In genomic region chrX:41922125-41922521, GRCh38 we compare ENCODE assay signal across 8 cellular contexts. TPM values are rescaled to one million over a fixed set of nuclear protein-coding genes. Genes with fewer than 3 reads are reported as not detected.
DNase-seq lines count a peak whose midpoint lies in the region; ATAC-seq lines count a peak whose summit lies in the region.

No MANE protein-coding gene starts in this region.

- H3K27me3 ChIP-seq in iPS-18a (ENCODE audit: control insufficient read depth, insufficient read depth, low read length), result no peaks in the 10 kb centered on the region

- H3K9me3 Mint-ChIP-seq in activated naive CD4-positive, alpha-beta T cell treated with anti-CD3 and anti-CD28 coated beads, Interleukin-2, amount 50 U/mL, for 72 hours, result no peaks in the 10 kb centered on the region

- peak overlapping the region; percentile 91 for H3K27ac Mint-ChIP-seq in activated naive CD4-positive, alpha-beta T cell treated with anti-CD3 and anti-CD28 coated beads, Interleukin-2, amount 50 U/mL, for 72 hours

- H3K4me1 ChIP-seq in iPS-18a (ENCODE audit: control insufficient read depth, low read depth, low read length), result peaks cover 3% of the 10 kb centered on the region

- H3K9me3 ChIP-seq in iPS-18a (ENCODE audit: control insufficient read depth, low read depth, low read length), result peaks cover 14% of the 10 kb centered on the region

- ATAC-seq in activated naive CD4-positive, alpha-beta T cell treated with anti-CD3 and anti-CD28 coated beads, Interleukin-2, amount 50 U/mL, for 72 hours, result peak; percentile 58 to 73
- ATAC-seq in GM21526 (IDR thresholded peaks at IDR 0.05; ENCODE audit: low FRiP score, unreplicated experiment), result no peak

- H3K36me3 ChIP-seq in iPS-18a (ENCODE audit: control insufficient read depth, low read depth, low read length), result no peaks in the 10 kb centered on the region

- H3K4me3 ChIP-seq in iPS-18a (ENCODE audit: low read length), result peak overlapping the region; percentile 73

- peaks cover 0 to 6% of the 10 kb centered on the region in 2 donors for H3K36me3 Mint-ChIP-seq in activated naive CD4-positive, alpha-beta T cell treated with anti-CD3 and anti-CD28 coated beads, Interleukin-2, amount 50 U/mL, for 72 hours

- H3K27ac ChIP-seq in iPS-18a (ENCODE audit: low read length), result no peak overlapping the region

- DNase-seq in NCI-H82 (lab: John Stamatoyannopoulos, UW) (peak; percentile 51), NCI-H82 treated with DMSO at 0.1 percent for 48 hours (lab: John Stamatoyannopoulos, UW; ENCODE audit: unreplicated experiment) (no peak), NCI-H345 treated with DMSO at 0.1 percent for 48 hours (lab: John Stamatoyannopoulos, UW; ENCODE audit: unreplicated experiment) (peak; percentile 11), NCI-H446 treated with DMSO at 0.1 percent for 48 hours (lab: John Stamatoyannopoulos, UW) (no peak)
- DNase-seq in activated naive CD4-positive, alpha-beta T cell treated with anti-CD3 and anti-CD28 coated beads, Interleukin-2, amount 50 U/mL, for 72 hours (ENCODE audit: low spot score in 2 of 2), result peak in 1 of 2 donors; percentile 20
- DNase-seq in stimulated activated CD4-positive, alpha-beta T cell treated with anti-CD3 and anti-CD28 coated beads, Interleukin-12 subunit alpha, Interleukin-12 subunit beta, amount 100 ng/mL, for 4 hours, result peak; percentile 6

- H3K9ac ChIP-seq in iPS-18a (ENCODE audit: low read length), result peak overlapping the region; percentile 69

RNA-seq across cellular contexts. Expression of gene CASK, which starts 1.2 kb away (rescaled TPM):
- total RNA-seq in activated naive CD4-positive, alpha-beta T cell treated with anti-CD3 and anti-CD28 coated beads, Interleukin-2, amount 50 U/mL, for 72 hours, result 10 to 100 TPM; 18.1 to 18.4 TPM

Comparison
In these comparisons a context has a peak if more than half of its experiments do, and no peak if none do; other contexts are left out.
1. DNase-seq: peak in NCI-H82 (single experiment), NCI-H345 treated with DMSO at 0.1 percent for 48 hours (single experiment) and stimulated activated CD4-positive, alpha-beta T cell treated with anti-CD3 and anti-CD28 coated beads, Interleukin-12 subunit alpha, Interleukin-12 subunit beta, amount 100 ng/mL, for 4 hours (single experiment); none in NCI-H82 treated with DMSO at 0.1 percent for 48 hours (single experiment) and NCI-H446 treated with DMSO at 0.1 percent for 48 hours (single experiment).